In genomic region chr20:52219441-52219840, GRCh38 we compare ENCODE assay signal across 12 cellular contexts. TPM values are rescaled to one million over a fixed set of nuclear protein-coding genes. Genes with fewer than 3 reads are reported as not detected.
A peak's percentile ranks its signal among the peaks of the same experiment; 100 is the strongest.
DNase-seq lines count a peak whose midpoint lies in the region; FAIRE-seq and TF ChIP-seq lines count a peak whose summit lies in the region.
"Had no signal": no experiment of that assay in that cellular context is flagged by ENCODE, and none has a peak within 500 bp of the region (broad histone marks: within the 10 kb centered on the region; RNA-seq: fewer than 3 reads in every experiment).

No MANE protein-coding gene starts in this region.

- H3K36me3 Mint-ChIP-seq in Calu3 (ENCODE audit: insufficient read depth, unreplicated experiment): no peaks in the 10 kb centered on the region
- no peaks in the 10 kb centered on the region for H3K36me3 Mint-ChIP-seq in endodermal cell (ENCODE audit: low read depth)

- H3K9me3 ChIP-seq in endodermal cell (ENCODE audit: control insufficient read depth, low read length): peaks cover 22% of the 10 kb centered on the region
- H3K9me3 ChIP-seq: thoracic aorta had no signal

- H3K9ac ChIP-seq in endodermal cell (ENCODE audit: extremely low read depth, low read length, poor library complexity, severe bottlenecking): no peak overlapping the region

- no peak overlapping the region for H3K4me3 ChIP-seq in endodermal cell (ENCODE audit: low read length)
- H3K4me3 ChIP-seq: left ventricle myocardium inferior, skin epidermis, thoracic aorta had no signal

- no TSS peak for BruUV-seq in Calu3 (replicated peaks; lab: Mats Ljungman, UMichigan)

- DNase-seq in Calu3 (peak; percentile 12), NCI-H2029 treated with DMSO at 0.1 percent for 48 hours (lab: John Stamatoyannopoulos, UW) (peak; percentile 3), endodermal cell (peak; percentile 47), frontal cortex (ENCODE audit: low spot score in 2 of 2) (no peak), urothelium cell line (ENCODE audit: low spot score) (no peak)
- DNase-seq in activated effector memory CD4-positive, alpha-beta T cell treated with anti-CD3 and anti-CD28 coated beads, Interleukin-2, amount 50 U/mL, for 16 hours: no peak
- no peak for DNase-seq in stimulated activated CD4-positive, alpha-beta T cell treated with anti-CD3 and anti-CD28 coated beads, Interleukin-4, amount 100 ng/mL, for 24 hours
- DNase-seq: left ventricle myocardium inferior, T1000 had no signal

- peaks cover 4% of the 10 kb centered on the region for H3K9me3 Mint-ChIP-seq in Calu3 (ENCODE audit: low read depth, unreplicated experiment)
- peaks cover 30% of the 10 kb centered on the region for H3K9me3 Mint-ChIP-seq in endodermal cell

- H3K4me3 Mint-ChIP-seq in Calu3 (ENCODE audit: low read depth, unreplicated experiment) (no peak overlapping the region), endodermal cell (no peak overlapping the region)

- CTCF ChIA-PET in Calu3 (lab: Charles Lee): no interaction called here

- H3K27me3 ChIP-seq in endodermal cell (ENCODE audit: control insufficient read depth, insufficient read depth, low read length, poor library complexity, severe bottlenecking): no peaks in the 10 kb centered on the region

- TF ChIP-seq CTCF in Calu3 (IDR thresholded peaks at IDR 0.05; ENCODE audit: unreplicated experiment): no peak
- TF ChIP-seq CTCF in GM12873 (IDR thresholded peaks at IDR 0.05; ENCODE audit: insufficient read depth, low read depth, low read length, missing control alignments): peak; percentile 20
- peak; percentile 52 for TF ChIP-seq CTCF in endodermal cell (conservative IDR thresholded peaks at IDR 0.05)

- H3K27ac Mint-ChIP-seq in Calu3 (ENCODE audit: unreplicated experiment) (no peak overlapping the region), endodermal cell (no peak overlapping the region)

- H3K27me3 Mint-ChIP-seq in Calu3 (ENCODE audit: unreplicated experiment): peaks cover 13% of the 10 kb centered on the region
- H3K27me3 Mint-ChIP-seq in endodermal cell (ENCODE audit: insufficient read depth): peaks cover 2% of the 10 kb centered on the region

- no peak for FAIRE-seq in frontal cortex (lab: Jason Lieb, UNC)
- FAIRE-seq in urothelium cell line (lab: Jason Lieb, UNC): no peak

- no peaks in the 10 kb centered on the region for H3K36me3 ChIP-seq in endodermal cell (ENCODE audit: control insufficient read depth, insufficient read depth, low read length)
- H3K36me3 ChIP-seq: left ventricle myocardium inferior, thoracic aorta had no signal

- no peak overlapping the region for H3K27ac ChIP-seq in endodermal cell (ENCODE audit: low read depth, low read length)
- H3K27ac ChIP-seq: left ventricle myocardium inferior, skin epidermis, thoracic aorta had no signal

- intact Hi-C loops in Calu3 (cut with micrococcal nuclease; ENCODE audit: unreplicated experiment): loop anchor here (5.0 kb wide), 1 partner anchor 92 kb away; no protein-coding TSS in a partner anchor

- WGBS in endodermal cell (ENCODE audit: insufficient coverage in 1 of 2, insufficient read length in 1 of 2), 2 experiments: 79 to 82% methylated on average over 6 to 9 of the region's 9 CpGs

- H3K4me1 Mint-ChIP-seq in Calu3 (ENCODE audit: low read depth, unreplicated experiment) (no peaks in the 10 kb centered on the region), endodermal cell (no peaks in the 10 kb centered on the region)

- no peaks in the 10 kb centered on the region for H3K4me1 ChIP-seq in endodermal cell (ENCODE audit: control insufficient read depth, insufficient read depth, low read length)
- H3K4me1 ChIP-seq: left ventricle myocardium inferior had no signal

RNA-seq across cellular contexts. Expression of gene ZFP64, which starts 27.9 kb away (rescaled TPM):
- 22.6 and 25.6 TPM in 2 replicates for total RNA-seq in Calu3 (2022)
- 10 to 100 TPM; 24.4 to 32.6 TPM for total RNA-seq in endodermal cell
- polyA plus RNA-seq in endodermal cell (2013, experiment 1 of 2): 26.5 TPM
- polyA plus RNA-seq in endodermal cell (2013, experiment 2 of 2): 23.6 TPM
- 10.2 TPM for total RNA-seq in frontal cortex

Comparison
In these comparisons a context has a peak if more than half of its experiments do, and no peak if none do; other contexts are left out.
1. DNase-seq: peak in Calu3 (single experiment), NCI-H2029 treated with DMSO at 0.1 percent for 48 hours (single experiment) and endodermal cell (single experiment); none in activated effector memory CD4-positive, alpha-beta T cell treated with anti-CD3 and anti-CD28 coated beads, Interleukin-2, amount 50 U/mL, for 16 hours (single experiment), stimulated activated CD4-positive, alpha-beta T cell treated with anti-CD3 and anti-CD28 coated beads, Interleukin-4, amount 100 ng/mL, for 24 hours (single experiment), frontal cortex (0 of 2) and urothelium cell line (single experiment).